13 cellular contexts compared by ENCODE assay signal in genomic region chr6:53441035-53441493, GRCh38.
DNase-seq lines count a peak whose midpoint lies in the region; ATAC-seq and TF ChIP-seq lines count a peak whose summit lies in the region.
"Had no signal": no experiment of that assay in that cellular context is flagged by ENCODE, and none has a peak within 500 bp of the region (broad histone marks: within the 10 kb centered on the region; RNA-seq: fewer than 3 reads in every experiment).

No MANE protein-coding gene starts in this region.

- TF ChIP-seq CTCF in fibroblast of lung (conservative IDR thresholded peaks at IDR 0.05 in 1 of 2, IDR thresholded peaks at IDR 0.05 in 1 of 2; ENCODE audit: low read depth in 1 of 2, low read length in 2 of 2) (no peak), left lung (IDR thresholded peaks at IDR 0.05) (no peak), right atrium auricular region (IDR thresholded peaks at IDR 0.05) (no peak), foreskin fibroblast (IDR thresholded peaks at IDR 0.05; ENCODE audit: low read depth, low read length) (no peak)

- peak; percentile 60 for ATAC-seq in HG03520 (IDR thresholded peaks at IDR 0.05; ENCODE audit: unreplicated experiment)
- no peak for ATAC-seq in left lung

- intact Hi-C loops in left lung (cut with DNase I): no loop called here

- no peaks in the 10 kb centered on the region for H3K9me3 ChIP-seq in fibroblast of lung (ENCODE audit: control insufficient read depth, insufficient read depth, low read depth, low read length)
- no peaks in the 10 kb centered on the region for H3K9me3 ChIP-seq in left lung
- H3K9me3 ChIP-seq in right atrium auricular region: no peaks in the 10 kb centered on the region
- H3K9me3 ChIP-seq: testis had no signal

- H3K27ac ChIP-seq in fibroblast of lung (ENCODE audit: insufficient read depth, low read length) (no peak overlapping the region), left lung (no peak overlapping the region), right atrium auricular region (no peak overlapping the region)
- H3K27ac ChIP-seq: cardiac muscle cell had no signal

- H3K27me3 ChIP-seq in fibroblast of lung (ENCODE audit: control insufficient read depth, insufficient read depth, low read length) (no peaks in the 10 kb centered on the region), left lung (no peaks in the 10 kb centered on the region), right atrium auricular region (no peaks in the 10 kb centered on the region)
- H3K27me3 ChIP-seq: cardiac muscle cell, testis had no signal

- peak; percentile 38 for DNase-seq in stimulated activated CD4-positive, alpha-beta T cell treated with anti-CD3 and anti-CD28 coated beads, Interleukin-1b, Interleukin-23, amount 100 ng/mL, for 48 hours
- DNase-seq in stimulated activated CD4-positive, alpha-beta T cell treated with anti-CD3 and anti-CD28 coated beads, Interleukin-2, amount 100 ng/mL, for 48 hours: no peak
- DNase-seq in fibroblast of lung (ENCODE audit: low read depth in 2 of 2) (peak; percentile 26 to 68), left lung (no peak), middle frontal gyrus (ENCODE audit: extremely low spot score, low spot score) (no peak), right atrium auricular region (ENCODE audit: low spot score) (no peak), foreskin fibroblast (no peak)
- DNase-seq: activated CD8-positive, alpha-beta memory T cell treated with anti-CD3 and anti-CD28 coated beads, Interleukin-2, amount 50 U/mL, for 48 hours; GF-D8; stimulated activated CD4-positive, alpha-beta T cell treated with anti-CD3 and anti-CD28 coated beads, Interleukin-2, amount 100 ng/mL, for 24 hours; testis had no signal

- H3K9ac ChIP-seq in fibroblast of lung (ENCODE audit: insufficient read depth, low read length): no peak overlapping the region

- H3K4me3 ChIP-seq in fibroblast of lung (replicated peaks in 1 of 4; ENCODE audit: control extremely low read depth in 1 of 4, insufficient read depth in 1 of 4, low read depth in 3 of 4, low read length in 4 of 4) (no peak overlapping the region), left lung (no peak overlapping the region), right atrium auricular region (no peak overlapping the region), foreskin fibroblast (ENCODE audit: low read depth in 1 of 2, low read length in 2 of 2) (no peak overlapping the region)
- H3K4me3 ChIP-seq: cardiac muscle cell, testis had no signal

- no peaks in the 10 kb centered on the region for H3K79me2 ChIP-seq in fibroblast of lung (ENCODE audit: control insufficient read depth, insufficient read depth, low read length)

- H3K36me3 ChIP-seq in fibroblast of lung (ENCODE audit: control insufficient read depth, insufficient read depth, low read length): no peaks in the 10 kb centered on the region
- H3K36me3 ChIP-seq in left lung: no peaks in the 10 kb centered on the region
- no peaks in the 10 kb centered on the region for H3K36me3 ChIP-seq in right atrium auricular region
- H3K36me3 ChIP-seq: cardiac muscle cell had no signal

- no peak overlapping the region for H2AFZ ChIP-seq in fibroblast of lung (ENCODE audit: low read length)

- no peak overlapping the region for H3K4me2 ChIP-seq in fibroblast of lung (ENCODE audit: extremely low read depth, insufficient read depth, low read length)

- H3K4me1 ChIP-seq in fibroblast of lung (ENCODE audit: control insufficient read depth, extremely low read depth, insufficient read depth, low read length): peaks cover 3% of the 10 kb centered on the region
- peaks cover 3 to 6% of the 10 kb centered on the region in 2 donors for H3K4me1 ChIP-seq in left lung
- peaks cover 0 to 27% of the 10 kb centered on the region in 2 donors for H3K4me1 ChIP-seq in right atrium auricular region

- no peaks in the 10 kb centered on the region for H4K20me1 ChIP-seq in fibroblast of lung (ENCODE audit: control insufficient read depth, extremely low read depth, insufficient read depth, low read length)

Comparison
In these comparisons a context has a peak if more than half of its experiments do, and no peak if none do; other contexts are left out.
1. DNase-seq: peak in stimulated activated CD4-positive, alpha-beta T cell treated with anti-CD3 and anti-CD28 coated beads, Interleukin-1b, Interleukin-23, amount 100 ng/mL, for 48 hours (single experiment) and fibroblast of lung (2 of 2); none in stimulated activated CD4-positive, alpha-beta T cell treated with anti-CD3 and anti-CD28 coated beads, Interleukin-2, amount 100 ng/mL, for 48 hours (0 of 2), left lung (0 of 2), middle frontal gyrus (single experiment), right atrium auricular region (single experiment) and foreskin fibroblast (0 of 2).